Comparison of ENCODE assay signal across 9 cellular contexts in genomic region chr17:113098-113497, GRCh38. TPM values are rescaled to one million over a fixed set of nuclear protein-coding genes. Genes with fewer than 3 reads are reported as not detected.
"Had no signal": no experiment of that assay in that cellular context is flagged by ENCODE, and none has a peak within 500 bp of the region (broad histone marks: within the 10 kb centered on the region; RNA-seq: fewer than 3 reads in every experiment).

No MANE protein-coding gene starts in this region.

RNA-seq across cellular contexts. Expression of gene SCGB1C2, which starts 24.3 kb away (rescaled TPM):
- total RNA-seq: activated CD4-positive, alpha-beta memory T cell treated with anti-CD3 and anti-CD28 coated beads for 36 hours; activated CD4-positive, alpha-beta T cell treated with anti-CD3 and anti-CD28 coated beads, Interleukin-2, amount 10 ng/mL, durations not matched to agents 7 days and 5 days; activated naive CD4-positive, alpha-beta T cell treated with anti-CD3 and anti-CD28 coated beads for 36 hours; activated T-cell treated with anti-CD3 and anti-CD28 coated beads, Interleukin-2, amount 50 U/mL, for 4 hours; cardiac septum; LHCN-M2; MCF 10A; Peyer's patch; T-helper 2 cell treated with Interferon-gamma antibody and Interleukin-4, amounts not matched to agents 100 ng/mL and 5 ng/mL, for 36 hours had no signal
